2 cellular contexts compared by ENCODE assay signal in the genomic region with DNA sequence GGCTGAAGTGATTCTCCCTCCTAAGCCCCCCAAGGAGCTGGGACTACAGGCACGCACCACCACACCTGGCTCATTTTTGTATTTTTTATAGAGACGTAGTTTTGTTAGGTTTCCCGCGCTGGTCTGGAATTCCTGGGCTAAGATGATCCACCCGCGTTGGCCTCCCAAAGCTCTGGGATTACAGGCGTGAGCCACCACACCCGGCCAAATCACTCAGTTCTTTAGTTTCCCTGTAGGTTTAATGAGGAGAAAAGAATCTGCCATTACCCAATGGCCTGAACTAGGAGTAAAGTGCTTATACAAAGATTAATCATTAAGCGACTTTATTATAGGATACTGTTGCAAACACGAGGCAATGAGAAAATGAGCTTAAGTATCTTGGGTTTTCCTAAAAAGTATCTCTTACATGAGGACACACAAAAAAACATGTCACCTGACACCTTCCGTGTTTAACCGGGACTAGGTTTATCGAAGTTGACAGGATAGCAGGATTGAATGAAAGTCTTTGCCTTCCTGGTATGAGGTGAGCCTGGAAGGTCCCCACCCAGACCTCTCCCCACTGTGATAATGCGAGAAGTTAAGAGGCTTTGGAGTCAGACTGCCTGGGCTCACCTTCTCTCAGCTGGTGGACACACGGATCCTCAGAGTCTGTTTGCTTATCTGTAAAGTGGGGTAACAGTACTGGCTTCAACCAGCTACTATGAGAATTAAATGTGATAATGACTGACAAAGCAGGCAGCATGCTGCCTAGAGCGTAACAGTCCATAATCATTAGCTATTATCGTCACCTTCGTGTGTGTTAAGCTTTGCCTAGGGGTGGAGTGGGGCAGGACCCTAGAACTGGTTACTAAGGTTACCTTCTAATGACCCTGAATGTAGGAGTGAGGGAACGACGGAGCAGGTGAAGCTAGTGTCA.
TF ChIP-seq lines count a peak whose summit lies in the region.

No MANE protein-coding gene starts in this region.

TF ChIP-seq in H1, 55 proteins besides CTCF, POLR2A, EP300 and RAD21 (continues in another document):
- no peak for TF ChIP-seq CHD2 (IDR thresholded peaks at IDR 0.05; ENCODE audit: low read length)
- TF ChIP-seq PHF8 (conservative IDR thresholded peaks at IDR 0.05; ENCODE audit: low read depth, low read length), result no peak
- TF ChIP-seq SP1 (IDR thresholded peaks at IDR 0.05; ENCODE audit: low read depth, low read length), result no peak
- TF ChIP-seq ZNF274 (IDR thresholded peaks at IDR 0.05; ENCODE audit: borderline replicate concordance, extremely low read depth, low read length), result no peak
- TF ChIP-seq SP2 (IDR thresholded peaks at IDR 0.05; ENCODE audit: low read length), result no peak
- no peak for TF ChIP-seq SP4 (IDR thresholded peaks at IDR 0.05; ENCODE audit: low read length)
- no peak for TF ChIP-seq YY1 (IDR thresholded peaks at IDR 0.05; ENCODE audit: low read depth, low read length)
- no peak for TF ChIP-seq KDM1A (IDR thresholded peaks at IDR 0.05; ENCODE audit: borderline replicate concordance, low read length)
- no peak for TF ChIP-seq JUN (IDR thresholded peaks at IDR 0.05; ENCODE audit: low read depth, low read length)
- TF ChIP-seq KDM4A (IDR thresholded peaks at IDR 0.05; ENCODE audit: low read depth, low read length, severe bottlenecking), result no peak
- no peak for TF ChIP-seq KDM5A (IDR thresholded peaks at IDR 0.05; ENCODE audit: low read length)
- no peak for TF ChIP-seq ASH2L (IDR thresholded peaks at IDR 0.05; ENCODE audit: low read length)
- no peak for TF ChIP-seq FOSL1 (IDR thresholded peaks at IDR 0.05; ENCODE audit: insufficient read depth, low read depth, low read length)
- no peak for TF ChIP-seq BRCA1 (IDR thresholded peaks at IDR 0.05; ENCODE audit: low read depth, low read length)
- TF ChIP-seq, protein P1, sequence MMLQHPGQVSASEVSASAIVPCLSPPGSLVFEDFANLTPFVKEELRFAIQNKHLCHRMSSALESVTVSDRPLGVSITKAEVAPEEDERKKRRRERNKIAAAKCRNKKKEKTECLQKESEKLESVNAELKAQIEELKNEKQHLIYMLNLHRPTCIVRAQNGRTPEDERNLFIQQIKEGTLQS (IDR thresholded peaks at IDR 0.05; ENCODE audit: insufficient read depth, low read depth, low read length), result no peak
- TF ChIP-seq, protein P2, sequence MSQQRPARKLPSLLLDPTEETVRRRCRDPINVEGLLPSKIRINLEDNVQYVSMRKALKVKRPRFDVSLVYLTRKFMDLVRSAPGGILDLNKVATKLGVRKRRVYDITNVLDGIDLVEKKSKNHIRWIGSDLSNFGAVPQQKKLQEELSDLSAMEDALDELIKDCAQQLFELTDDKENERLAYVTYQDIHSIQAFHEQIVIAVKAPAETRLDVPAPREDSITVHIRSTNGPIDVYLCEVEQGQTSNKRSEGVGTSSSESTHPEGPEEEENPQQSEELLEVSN (IDR thresholded peaks at IDR 0.05), result no peak

TF ChIP-seq in neural cell, 6 proteins besides CTCF, POLR2A, EP300 and RAD21:
- TF ChIP-seq MXI1 (conservative IDR thresholded peaks at IDR 0.05; ENCODE audit: poor library complexity, severe bottlenecking) (no peak), POLR2AphosphoS5 (IDR thresholded peaks at IDR 0.05) (no peak), TAF1 (IDR thresholded peaks at IDR 0.05; ENCODE audit: low read depth) (no peak), SMC3 (conservative IDR thresholded peaks at IDR 0.05; ENCODE audit: poor library complexity) (no peak), EZH2 (IDR thresholded peaks at IDR 0.05; ENCODE audit: borderline replicate concordance, insufficient read depth, low read length, poor library complexity, severe bottlenecking) (no peak)
- TF ChIP-seq, protein P3, sequence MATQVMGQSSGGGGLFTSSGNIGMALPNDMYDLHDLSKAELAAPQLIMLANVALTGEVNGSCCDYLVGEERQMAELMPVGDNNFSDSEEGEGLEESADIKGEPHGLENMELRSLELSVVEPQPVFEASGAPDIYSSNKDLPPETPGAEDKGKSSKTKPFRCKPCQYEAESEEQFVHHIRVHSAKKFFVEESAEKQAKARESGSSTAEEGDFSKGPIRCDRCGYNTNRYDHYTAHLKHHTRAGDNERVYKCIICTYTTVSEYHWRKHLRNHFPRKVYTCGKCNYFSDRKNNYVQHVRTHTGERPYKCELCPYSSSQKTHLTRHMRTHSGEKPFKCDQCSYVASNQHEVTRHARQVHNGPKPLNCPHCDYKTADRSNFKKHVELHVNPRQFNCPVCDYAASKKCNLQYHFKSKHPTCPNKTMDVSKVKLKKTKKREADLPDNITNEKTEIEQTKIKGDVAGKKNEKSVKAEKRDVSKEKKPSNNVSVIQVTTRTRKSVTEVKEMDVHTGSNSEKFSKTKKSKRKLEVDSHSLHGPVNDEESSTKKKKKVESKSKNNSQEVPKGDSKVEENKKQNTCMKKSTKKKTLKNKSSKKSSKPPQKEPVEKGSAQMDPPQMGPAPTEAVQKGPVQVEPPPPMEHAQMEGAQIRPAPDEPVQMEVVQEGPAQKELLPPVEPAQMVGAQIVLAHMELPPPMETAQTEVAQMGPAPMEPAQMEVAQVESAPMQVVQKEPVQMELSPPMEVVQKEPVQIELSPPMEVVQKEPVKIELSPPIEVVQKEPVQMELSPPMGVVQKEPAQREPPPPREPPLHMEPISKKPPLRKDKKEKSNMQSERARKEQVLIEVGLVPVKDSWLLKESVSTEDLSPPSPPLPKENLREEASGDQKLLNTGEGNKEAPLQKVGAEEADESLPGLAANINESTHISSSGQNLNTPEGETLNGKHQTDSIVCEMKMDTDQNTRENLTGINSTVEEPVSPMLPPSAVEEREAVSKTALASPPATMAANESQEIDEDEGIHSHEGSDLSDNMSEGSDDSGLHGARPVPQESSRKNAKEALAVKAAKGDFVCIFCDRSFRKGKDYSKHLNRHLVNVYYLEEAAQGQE (IDR thresholded peaks at IDR 0.05; ENCODE audit: borderline replicate concordance), result no peak
